ENCODE assay signal across 8 cellular contexts in genomic region chr17:42405963-42406495, GRCh38. TPM values are rescaled to one million over a fixed set of nuclear protein-coding genes. Genes with fewer than 3 reads are reported as not detected.
DNase-seq lines count a peak whose midpoint lies in the region; ATAC-seq and TF ChIP-seq lines count a peak whose summit lies in the region.

No MANE protein-coding gene starts in this region.

- intact Hi-C loops in body of pancreas (cut with DNase I): loop anchor here (5.0 kb wide), 1 partner anchor 84 kb away; no protein-coding TSS in a partner anchor

- WGBS in body of pancreas, 2 donors: 30 to 32% methylated on average over 24 to 26 of the region's 26 CpGs

- peak; percentile 75 for ATAC-seq in body of pancreas
- ATAC-seq in HG03432 (IDR thresholded peaks at IDR 0.05; ENCODE audit: unreplicated experiment): no peak
- ATAC-seq in GM21576 (IDR thresholded peaks at IDR 0.05; ENCODE audit: unreplicated experiment): no peak

- H3K27ac ChIP-seq in VCaP (no peak overlapping the region), body of pancreas (peak overlapping the region in 1 of 4 donors; percentile 28)

- no peak overlapping the region for H3K4me3 ChIP-seq in body of pancreas

- H3K36me3 ChIP-seq in body of pancreas (replicated peaks in 1 of 2; ENCODE audit: insufficient read depth in 1 of 2, low read depth in 2 of 2): peaks cover 0 to 2% of the 10 kb centered on the region in 2 donors

- TF ChIP-seq CTCF in VCaP (conservative IDR thresholded peaks at IDR 0.05) (peak; percentile 85), body of pancreas (IDR thresholded peaks at IDR 0.05) (peak; percentile 82 to 96 (median 94))

- H3K9me3 ChIP-seq in body of pancreas: no peaks in the 10 kb centered on the region

- H3K27me3 ChIP-seq in body of pancreas: no peaks in the 10 kb centered on the region

- no peak for TF ChIP-seq POLR2A in body of pancreas (IDR thresholded peaks at IDR 0.05)

- H3K4me1 ChIP-seq in body of pancreas: peaks cover 22% of the 10 kb centered on the region

- DNase-seq in GF-D8 (lab: John Stamatoyannopoulos, UW): peak; percentile 8
- peak; percentile 67 for DNase-seq in NCI-H1694 treated with DMSO at 0.1 percent for 48 hours (lab: John Stamatoyannopoulos, UW)
- DNase-seq in body of pancreas: peak; percentile 82 to 88 (median 86)
- DNase-seq in iris pigment epithelial cell (ENCODE audit: low read depth): peak; percentile 67
- DNase-seq in stimulated activated CD4-positive, alpha-beta T cell treated with anti-CD3 and anti-CD28 coated beads, Interleukin-15, amount 100 ng/mL, for 48 hours (ENCODE audit: low read depth in 2 of 2): peak; percentile 58 to 81

RNA-seq across cellular contexts. Expression of gene CAVIN1, which starts 17.0 kb away (rescaled TPM):
- 10 to 100 TPM; 63.3 to 75.8 TPM for total RNA-seq in body of pancreas

RNA-seq across cellular contexts. Expression of gene STAT3, which starts 17.8 kb away (rescaled TPM):
- 10 to 100 TPM; 79.4 to 99.5 TPM for total RNA-seq in body of pancreas

RNA-seq across cellular contexts. Expression of gene ATP6V0A1, which starts 52.6 kb away (rescaled TPM):
- total RNA-seq in body of pancreas: 10 to 100 TPM; 35.5 to 71.5 TPM

Comparison
In these comparisons a context has a peak if more than half of its experiments do, and no peak if none do; other contexts are left out.
1. DNase-seq: peak in every context shown above with its lines; median percentile 86 in body of pancreas; 70 in stimulated activated CD4-positive, alpha-beta T cell treated with anti-CD3 and anti-CD28 coated beads, Interleukin-15, amount 100 ng/mL, for 48 hours; 67 in NCI-H1694 treated with DMSO at 0.1 percent for 48 hours; 67 in iris pigment epithelial cell; 8 in GF-D8.